Comparison of ENCODE assay signal across 12 cellular contexts in genomic region chr1:109255097-109255651, GRCh38. TPM values are rescaled to one million over a fixed set of nuclear protein-coding genes. Genes with fewer than 3 reads are reported as not detected.
DNase-seq lines count a peak whose midpoint lies in the region; ATAC-seq and TF ChIP-seq lines count a peak whose summit lies in the region.
"Had no signal": no experiment of that assay in that cellular context is flagged by ENCODE, and none has a peak within 500 bp of the region (broad histone marks: within the 10 kb centered on the region; RNA-seq: fewer than 3 reads in every experiment).

No MANE protein-coding gene starts in this region.

- H2BK15ac ChIP-seq in mesenchymal stem cell (ENCODE audit: low read depth, poor library complexity, severe bottlenecking): peak overlapping the region; percentile 28

- no peak overlapping the region for H4K8ac ChIP-seq in mesenchymal stem cell (ENCODE audit: low read length)

- peaks cover 52% of the 10 kb centered on the region for H3K4me1 ChIP-seq in mesenchymal stem cell (ENCODE audit: control insufficient read depth, insufficient read depth, low read depth, low read length)
- peaks cover 35% of the 10 kb centered on the region for H3K4me1 ChIP-seq in vagina
- H3K4me1 ChIP-seq in effector memory CD4-positive, alpha-beta T cell (ENCODE audit: control insufficient read depth, insufficient read depth, low read length, poor library complexity, severe bottlenecking): no peaks in the 10 kb centered on the region

- H3K14ac ChIP-seq in mesenchymal stem cell (ENCODE audit: low read length in 2 of 2): no peak overlapping the region

- DNase-seq in Right ventricle myocardium inferior (ENCODE audit: missing footprints): peak; percentile 47
- DNase-seq in left cardiac atrium: no peak
- no peak for DNase-seq in mesenchymal stem cell
- DNase-seq in vagina (ENCODE audit: extremely low spot score in 2 of 2): no peak
- no peak for DNase-seq in activated CD4-positive, alpha-beta memory T cell treated with anti-CD3 and anti-CD28 coated beads, Interleukin-2, amount 10 ng/mL, durations not matched to agents 7 days and 5 days
- DNase-seq in effector memory CD4-positive, alpha-beta T cell: no peak
- DNase-seq in H4 (ENCODE audit: low spot score): no peak
- DNase-seq: adrenal gland; stimulated activated CD4-positive, alpha-beta T cell treated with anti-CD3 and anti-CD28 coated beads, Interleukin-4, amount 100 ng/mL, for 4 hours had no signal

- no peak overlapping the region for H2BK5ac ChIP-seq in mesenchymal stem cell (ENCODE audit: low read depth, low read length, poor library complexity, severe bottlenecking)

- no peak overlapping the region for H4K91ac ChIP-seq in mesenchymal stem cell (ENCODE audit: low read length)

- no peak overlapping the region for H3K4ac ChIP-seq in mesenchymal stem cell (ENCODE audit: low read depth in 1 of 2, low read length in 2 of 2)

- no peaks in the 10 kb centered on the region for H3K36me3 Mint-ChIP-seq in dendritic cell treated with granulocyte-macrophage colony-stimulating factor and Interleukin-4, amounts not matched to agents 40 ng/mL and 50 ng/mL, for 4 days (ENCODE audit: low read depth)
- H3K36me3 Mint-ChIP-seq in activated CD4-positive, alpha-beta memory T cell treated with anti-CD3 and anti-CD28 coated beads, Interleukin-2, amount 10 ng/mL, durations not matched to agents 7 days and 5 days (ENCODE audit: low read depth): no peaks in the 10 kb centered on the region

- H3K9me3 Mint-ChIP-seq in dendritic cell treated with granulocyte-macrophage colony-stimulating factor and Interleukin-4, amounts not matched to agents 40 ng/mL and 50 ng/mL, for 4 days: no peaks in the 10 kb centered on the region
- no peaks in the 10 kb centered on the region for H3K9me3 Mint-ChIP-seq in activated CD4-positive, alpha-beta memory T cell treated with anti-CD3 and anti-CD28 coated beads, Interleukin-2, amount 10 ng/mL, durations not matched to agents 7 days and 5 days

- H2AK5ac ChIP-seq in mesenchymal stem cell (ENCODE audit: low read length, severe bottlenecking): peak overlapping the region; percentile 69

- peaks cover 48% of the 10 kb centered on the region for H3K27me3 Mint-ChIP-seq in dendritic cell treated with granulocyte-macrophage colony-stimulating factor and Interleukin-4, amounts not matched to agents 40 ng/mL and 50 ng/mL, for 4 days
- H3K27me3 Mint-ChIP-seq in activated CD4-positive, alpha-beta memory T cell treated with anti-CD3 and anti-CD28 coated beads, Interleukin-2, amount 10 ng/mL, durations not matched to agents 7 days and 5 days: peaks cover 16% of the 10 kb centered on the region

- peaks cover 0 to 45% of the 10 kb centered on the region in 2 experiments for H3K27me3 ChIP-seq in mesenchymal stem cell (ENCODE audit: control insufficient read depth in 1 of 2, insufficient read depth in 1 of 2, low read length in 2 of 2)
- H3K27me3 ChIP-seq in vagina: no peaks in the 10 kb centered on the region
- H3K27me3 ChIP-seq in effector memory CD4-positive, alpha-beta T cell (replicated peaks; ENCODE audit: control insufficient read depth, insufficient read depth, low read length, poor library complexity, severe bottlenecking): no peaks in the 10 kb centered on the region
- H3K27me3 ChIP-seq: adrenal gland had no signal

- POLR2A ChIA-PET in activated CD4-positive, alpha-beta memory T cell treated with anti-CD3 and anti-CD28 coated beads, Interleukin-2, amount 10 ng/mL, durations not matched to agents 7 days and 5 days (lab: Charles Lee): interaction anchor here (1.0 kb wide), 1 partner anchor 143 kb away, joined by 3 read pairs; the partner anchor contains the start of gene SORT1

- H3K4me1 Mint-ChIP-seq in dendritic cell treated with granulocyte-macrophage colony-stimulating factor and Interleukin-4, amounts not matched to agents 40 ng/mL and 50 ng/mL, for 4 days (ENCODE audit: low read depth): peaks cover 16% of the 10 kb centered on the region
- H3K4me1 Mint-ChIP-seq in activated CD4-positive, alpha-beta memory T cell treated with anti-CD3 and anti-CD28 coated beads, Interleukin-2, amount 10 ng/mL, durations not matched to agents 7 days and 5 days: peaks cover 2% of the 10 kb centered on the region

- H2AFZ ChIP-seq in mesenchymal stem cell (ENCODE audit: low read depth, low read length): no peak overlapping the region

- H3K4me3 ChIP-seq in mesenchymal stem cell (ENCODE audit: insufficient read depth in 1 of 2, low read depth in 1 of 2, low read length in 2 of 2): no peak overlapping the region
- peak overlapping the region; percentile 11 to 32 for H3K4me3 ChIP-seq in vagina
- H3K4me3 ChIP-seq in effector memory CD4-positive, alpha-beta T cell (ENCODE audit: insufficient read depth, low read depth, low read length, poor library complexity, severe bottlenecking): no peak overlapping the region
- H3K4me3 ChIP-seq: adrenal gland had no signal

- WGBS in mesenchymal stem cell: 87% methylated on average over 15 of the region's 15 CpGs

- H3K36me3 ChIP-seq in mesenchymal stem cell (ENCODE audit: control insufficient read depth in 1 of 2, insufficient read depth in 2 of 2, low read depth in 1 of 2, low read length in 2 of 2): peaks cover 0 to 23% of the 10 kb centered on the region in 2 experiments
- peaks cover 0 to 11% of the 10 kb centered on the region in 2 donors for H3K36me3 ChIP-seq in vagina
- H3K36me3 ChIP-seq in effector memory CD4-positive, alpha-beta T cell (ENCODE audit: control insufficient read depth, insufficient read depth, low read length): no peaks in the 10 kb centered on the region
- H3K36me3 ChIP-seq: adrenal gland had no signal

- H3K27ac ChIP-seq in mesenchymal stem cell (ENCODE audit: low read length, poor library complexity, severe bottlenecking) (no peak overlapping the region), vagina (peak overlapping the region; percentile 75)
- no peak overlapping the region for H3K27ac ChIP-seq in effector memory CD4-positive, alpha-beta T cell (ENCODE audit: insufficient read depth, low read length, poor library complexity, severe bottlenecking)

- no peak for TF ChIP-seq CTCF in vagina (IDR thresholded peaks at IDR 0.05)

- ATAC-seq in Right ventricle myocardium inferior (no peak), left cardiac atrium (no peak)

- H3K9ac ChIP-seq in mesenchymal stem cell (ENCODE audit: low read length): no peak overlapping the region

- H3K23ac ChIP-seq in mesenchymal stem cell (ENCODE audit: low read length in 2 of 2): no peak overlapping the region

- H2BK12ac ChIP-seq in mesenchymal stem cell (ENCODE audit: low read length in 2 of 2): no peak overlapping the region

- no peak overlapping the region for H3K18ac ChIP-seq in mesenchymal stem cell (ENCODE audit: low read depth in 1 of 2, low read length in 2 of 2)

- H3K9me3 ChIP-seq in mesenchymal stem cell (ENCODE audit: control insufficient read depth, low read length) (no peaks in the 10 kb centered on the region), vagina (no peaks in the 10 kb centered on the region)
- H3K9me3 ChIP-seq in effector memory CD4-positive, alpha-beta T cell (ENCODE audit: control insufficient read depth, low read length): no peaks in the 10 kb centered on the region
- H3K9me3 ChIP-seq: adrenal gland had no signal

- H3K27ac Mint-ChIP-seq in dendritic cell treated with granulocyte-macrophage colony-stimulating factor and Interleukin-4, amounts not matched to agents 40 ng/mL and 50 ng/mL, for 4 days: peak overlapping the region; percentile 16
- no peak overlapping the region for H3K27ac Mint-ChIP-seq in activated CD4-positive, alpha-beta memory T cell treated with anti-CD3 and anti-CD28 coated beads, Interleukin-2, amount 10 ng/mL, durations not matched to agents 7 days and 5 days

- no peak overlapping the region for H3K4me2 ChIP-seq in mesenchymal stem cell (ENCODE audit: low read length, poor library complexity, severe bottlenecking)

- H3K79me1 ChIP-seq in mesenchymal stem cell (replicated peaks; ENCODE audit: low read length, poor library complexity, severe bottlenecking): peaks cover 3% of the 10 kb centered on the region

- intact Hi-C loops in Right ventricle myocardium inferior (cut with DNase I): no loop called here
- intact Hi-C loops in left cardiac atrium (cut with DNase I): no loop called here
- intact Hi-C loops in dendritic cell treated with granulocyte-macrophage colony-stimulating factor and Interleukin-4, amounts not matched to agents 40 ng/mL and 50 ng/mL, for 4 days (cut with micrococcal nuclease): no loop called here
- intact Hi-C loops in vagina (cut with DNase I): no loop called here

- H3K4me3 Mint-ChIP-seq in dendritic cell treated with granulocyte-macrophage colony-stimulating factor and Interleukin-4, amounts not matched to agents 40 ng/mL and 50 ng/mL, for 4 days: no peak overlapping the region
- H3K4me3 Mint-ChIP-seq in activated CD4-positive, alpha-beta memory T cell treated with anti-CD3 and anti-CD28 coated beads, Interleukin-2, amount 10 ng/mL, durations not matched to agents 7 days and 5 days: no peak overlapping the region

- CTCF ChIA-PET in activated CD4-positive, alpha-beta memory T cell treated with anti-CD3 and anti-CD28 coated beads, Interleukin-2, amount 10 ng/mL, durations not matched to agents 7 days and 5 days (lab: Charles Lee): interaction anchor here (1.7 kb wide), 1 partner anchor 54 kb away, joined by 4 read pairs; no protein-coding TSS in a partner anchor

- no peak for TF ChIP-seq POLR2A in vagina (IDR thresholded peaks at IDR 0.05)

- H2BK120ac ChIP-seq in mesenchymal stem cell (ENCODE audit: low read depth, low read length): no peak overlapping the region

RNA-seq across cellular contexts. Expression of gene CELSR2, which starts 5.8 kb away (rescaled TPM):
- total RNA-seq in Right ventricle myocardium inferior (6.5 TPM), left cardiac atrium (10 to 100 TPM; 15.6 to 21.1 TPM), vagina (38.5 TPM)
- 1.0 TPM for polyA plus RNA-seq in mesenchymal stem cell (2013, experiment 1 of 2)
- 0.93 TPM for polyA plus RNA-seq in mesenchymal stem cell (2013, experiment 2 of 2)
- total RNA-seq in activated CD4-positive, alpha-beta memory T cell treated with anti-CD3 and anti-CD28 coated beads, Interleukin-2, amount 10 ng/mL, durations not matched to agents 7 days and 5 days: 1 to 10 TPM; 2.0 to 2.2 TPM
- 1.7 and 1.9 TPM in 2 replicates for total RNA-seq in H4 (2014; rRNA removed; shearing (Covaris generic))

RNA-seq across cellular contexts. Expression of gene PSRC1, which starts 27.8 kb away (rescaled TPM):
- total RNA-seq in Right ventricle myocardium inferior (1.2 TPM), left cardiac atrium (1 to 10 TPM; 2.3 to 2.5 TPM), vagina (5.4 TPM)
- 7.4 TPM for polyA plus RNA-seq in mesenchymal stem cell (2013, experiment 1 of 2)
- polyA plus RNA-seq in mesenchymal stem cell (2013, experiment 2 of 2): 7.5 TPM
- 10 to 100 TPM; 27.0 to 28.7 TPM for total RNA-seq in activated CD4-positive, alpha-beta memory T cell treated with anti-CD3 and anti-CD28 coated beads, Interleukin-2, amount 10 ng/mL, durations not matched to agents 7 days and 5 days
- 24.5 and 39.4 TPM in 2 replicates for total RNA-seq in H4 (2014; rRNA removed; shearing (Covaris generic))

RNA-seq across cellular contexts. Expression of gene SARS1, which starts 41.5 kb away (rescaled TPM):
- 97.6 TPM for total RNA-seq in Right ventricle myocardium inferior
- 100 to 1,000 TPM; 109 to 141 TPM for total RNA-seq in left cardiac atrium
- polyA plus RNA-seq in mesenchymal stem cell (2013, experiment 1 of 2): 210 TPM
- polyA plus RNA-seq in mesenchymal stem cell (2013, experiment 2 of 2): 208 TPM
- total RNA-seq in vagina: 135 TPM
- total RNA-seq in activated CD4-positive, alpha-beta memory T cell treated with anti-CD3 and anti-CD28 coated beads, Interleukin-2, amount 10 ng/mL, durations not matched to agents 7 days and 5 days: 100 to 1,000 TPM; 193 to 195 TPM
- total RNA-seq in H4 (2014; rRNA removed; shearing (Covaris generic)): 227 and 230 TPM in 2 replicates

RNA-seq across cellular contexts. Expression of gene MYBPHL, which starts 51.6 kb away (rescaled TPM):
- not detected for total RNA-seq in Right ventricle myocardium inferior
- total RNA-seq in left cardiac atrium: 100 to 1,000 TPM; 220 to 239 TPM
- 0.14 TPM for polyA plus RNA-seq in mesenchymal stem cell (2013, experiment 1 of 2)
- polyA plus RNA-seq in mesenchymal stem cell (2013, experiment 2 of 2): not detected
- total RNA-seq in vagina: not detected
- not detected for total RNA-seq in activated CD4-positive, alpha-beta memory T cell treated with anti-CD3 and anti-CD28 coated beads, Interleukin-2, amount 10 ng/mL, durations not matched to agents 7 days and 5 days
- total RNA-seq in H4 (2014; rRNA removed; shearing (Covaris generic)): not detected in 2 replicates
- total RNA-seq: HT1080, urinary bladder had no signal

Comparison
In these comparisons a context has a peak if more than half of its experiments do, and no peak if none do; other contexts are left out.
1. H3K4me3 ChIP-seq: peak in vagina (2 of 2); none in mesenchymal stem cell (0 of 2) and effector memory CD4-positive, alpha-beta T cell (single experiment).